ENCODE assay signal across 8 cellular contexts in the genomic region with DNA sequence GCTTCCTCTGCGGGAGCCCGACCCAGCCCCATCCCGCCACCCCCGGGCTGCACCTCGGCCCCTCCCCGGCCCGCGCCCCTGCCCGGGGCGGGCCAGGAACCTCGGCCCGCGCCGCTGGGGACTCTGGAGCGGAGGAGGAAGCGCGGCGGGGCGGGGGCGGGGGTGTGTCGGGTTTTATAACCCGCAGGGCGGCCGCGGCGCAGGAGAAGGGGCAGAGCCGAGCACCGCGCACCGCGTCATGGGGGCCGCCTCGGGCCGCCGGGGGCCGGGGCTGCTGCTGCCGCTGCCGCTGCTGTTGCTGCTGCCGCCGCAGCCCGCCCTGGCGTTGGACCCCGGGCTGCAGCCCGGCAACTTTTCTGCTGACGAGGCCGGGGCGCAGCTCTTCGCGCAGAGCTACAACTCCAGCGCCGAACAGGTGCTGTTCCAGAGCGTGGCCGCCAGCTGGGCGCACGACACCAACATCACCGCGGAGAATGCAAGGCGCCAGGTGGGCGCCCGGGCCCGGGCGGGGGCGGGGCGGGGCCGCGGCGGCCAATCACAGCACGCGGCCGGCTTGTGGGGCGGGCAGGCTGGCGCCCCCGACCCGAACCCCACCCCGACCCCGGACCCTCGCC. TPM values are rescaled to one million over a fixed set of nuclear protein-coding genes. Genes with fewer than 3 reads are reported as not detected.
DNase-seq lines count a peak whose midpoint lies in the region; ATAC-seq and TF ChIP-seq lines count a peak whose summit lies in the region.

A gene (plus strand): TSS at position 205 of the 614 bp plus-strand sequence. CDS start 34 bp downstream, at position 239.

- H3K4me3 ChIP-seq in endocrine pancreas (ENCODE audit: control insufficient read depth, insufficient read depth, low read length) (no peak within 1 kb of the TSS), mucosa of descending colon (peak within 1 kb of the TSS; percentile 14), thymus (ENCODE audit: low read length) (peak within 1 kb of the TSS; percentile 52)

- WGBS in thymus, result under 1% methylated on average over 77 of the region's 77 CpGs

- H3K27ac Mint-ChIP-seq in activated CD4-positive, alpha-beta T cell treated with anti-CD3 and anti-CD28 coated beads, Interleukin-2, amount 10 ng/mL, durations not matched to agents 24 days and 14 days, result no peak within 1 kb of the TSS

- peaks cover 2% of the 10 kb centered on the region for H3K36me3 Mint-ChIP-seq in activated CD4-positive, alpha-beta T cell treated with anti-CD3 and anti-CD28 coated beads, Interleukin-2, amount 10 ng/mL, durations not matched to agents 24 days and 14 days (ENCODE audit: low read depth)

- H3K9me3 Mint-ChIP-seq in activated CD4-positive, alpha-beta T cell treated with anti-CD3 and anti-CD28 coated beads, Interleukin-2, amount 10 ng/mL, durations not matched to agents 24 days and 14 days, result no peaks in the 10 kb centered on the region

- H3K27me3 ChIP-seq in endocrine pancreas (ENCODE audit: control insufficient read depth, insufficient read depth, low read length) (no peaks in the 10 kb centered on the region), thymus (ENCODE audit: control insufficient read depth, insufficient read depth) (peaks cover 26% of the 10 kb centered on the region)

- ATAC-seq in mucosa of descending colon, result peak; percentile 82

- H3K36me3 ChIP-seq in endocrine pancreas (ENCODE audit: control insufficient read depth, insufficient read depth, low read length), result no peaks in the 10 kb centered on the region
- no peaks in the 10 kb centered on the region for H3K36me3 ChIP-seq in mucosa of descending colon (ENCODE audit: low read depth)
- H3K36me3 ChIP-seq in thymus (ENCODE audit: control insufficient read depth, insufficient read depth), result no peaks in the 10 kb centered on the region

- TF ChIP-seq CTCF in mucosa of descending colon (IDR thresholded peaks at IDR 0.05), result no peak

- H3K4me1 ChIP-seq in endocrine pancreas (ENCODE audit: control insufficient read depth, insufficient read depth, low read length) (no peaks in the 10 kb centered on the region), mucosa of descending colon (ENCODE audit: low read depth) (peaks cover 29% of the 10 kb centered on the region), thymus (ENCODE audit: control insufficient read depth, insufficient read depth, low read length) (peaks cover 12% of the 10 kb centered on the region)

- H3K9ac ChIP-seq in endocrine pancreas (ENCODE audit: control insufficient read depth, insufficient read depth, low read length), result peak within 1 kb of the TSS; percentile 16

- intact Hi-C loops in activated CD4-positive, alpha-beta T cell treated with anti-CD3 and anti-CD28 coated beads, Interleukin-2, amount 10 ng/mL, durations not matched to agents 24 days and 14 days (cut with micrococcal nuclease), result loop anchor here (1.0 kb wide), 1 partner anchor 135 kb away; no protein-coding TSS in a partner anchor
- intact Hi-C loops in mucosa of descending colon (cut with DNase I, micrococcal nuclease), result loop anchor here (5.0 kb wide), 1 partner anchor 50 kb away; no protein-coding TSS in a partner anchor

- peak; percentile 78 to 87 for DNase-seq in NCI-H2081 (lab: John Stamatoyannopoulos, UW)
- DNase-seq in NCI-H2081 treated with DMSO at 0.1 percent for 48 hours (lab: John Stamatoyannopoulos, UW), result no peak
- peak; percentile 71 for DNase-seq in NCI-H1105 treated with DMSO at 0.1 percent for 48 hours (lab: John Stamatoyannopoulos, UW)
- DNase-seq in activated CD4-positive, alpha-beta T cell treated with anti-CD3 and anti-CD28 coated beads, Interleukin-2, amount 10 ng/mL, durations not matched to agents 24 days and 14 days, result peak; percentile 81
- DNase-seq in mucosa of descending colon, result peak; percentile 75 to 90 (median 80)
- DNase-seq in foreskin melanocyte, result no peak

- peaks cover 16% of the 10 kb centered on the region for H3K4me1 Mint-ChIP-seq in activated CD4-positive, alpha-beta T cell treated with anti-CD3 and anti-CD28 coated beads, Interleukin-2, amount 10 ng/mL, durations not matched to agents 24 days and 14 days

- H3K9me3 ChIP-seq in endocrine pancreas (ENCODE audit: control insufficient read depth, low read length) (no peaks in the 10 kb centered on the region), mucosa of descending colon (no peaks in the 10 kb centered on the region), thymus (ENCODE audit: control insufficient read depth) (no peaks in the 10 kb centered on the region)

- peaks cover 49% of the 10 kb centered on the region for H3K27me3 Mint-ChIP-seq in activated CD4-positive, alpha-beta T cell treated with anti-CD3 and anti-CD28 coated beads, Interleukin-2, amount 10 ng/mL, durations not matched to agents 24 days and 14 days

- peak within 1 kb of the TSS; percentile 84 for H3K4me3 Mint-ChIP-seq in activated CD4-positive, alpha-beta T cell treated with anti-CD3 and anti-CD28 coated beads, Interleukin-2, amount 10 ng/mL, durations not matched to agents 24 days and 14 days

- no peak within 1 kb of the TSS for H3K27ac ChIP-seq in thymus (ENCODE audit: low read depth)

RNA-seq across cellular contexts. Expression of the gene that starts here (rescaled TPM):
- total RNA-seq in activated CD4-positive, alpha-beta T cell treated with anti-CD3 and anti-CD28 coated beads, Interleukin-2, amount 10 ng/mL, durations not matched to agents 24 days and 14 days, result 0.26 TPM in 1 of 2 replicates, not detected in the other
- total RNA-seq in mucosa of descending colon, result 10 to 100 TPM; 16.0 to 24.6 (median 23.0) TPM
- 1.1 TPM for polyA plus RNA-seq in thymus

Comparison
In these comparisons a context has a peak if more than half of its experiments do, and no peak if none do; other contexts are left out.
1. RNA of the gene that starts here (total RNA-seq): 16.0 to 24.6 TPM in mucosa of descending colon; 0.26 TPM in activated CD4-positive, alpha-beta T cell treated with anti-CD3 and anti-CD28 coated beads, Interleukin-2, amount 10 ng/mL, durations not matched to agents 24 days and 14 days; every median in the first group is over 10 times any median in the second.
2. DNase-seq: peak in NCI-H2081 (2 of 2), NCI-H1105 treated with DMSO at 0.1 percent for 48 hours (single experiment) and mucosa of descending colon (3 of 3); none in NCI-H2081 treated with DMSO at 0.1 percent for 48 hours (single experiment) and foreskin melanocyte (single experiment).
3. Peak in DNase-seq in activated CD4-positive, alpha-beta T cell treated with anti-CD3 and anti-CD28 coated beads, Interleukin-2, amount 10 ng/mL, durations not matched to agents 24 days and 14 days; RNA of the gene not detected or under 1 TPM.